In genomic region chr2:27855476-27855875, GRCh38 we compare ENCODE assay signal across 16 cellular contexts. TPM values are rescaled to one million over a fixed set of nuclear protein-coding genes. Genes with fewer than 3 reads are reported as not detected.
DNase-seq lines count a peak whose midpoint lies in the region; ATAC-seq, FAIRE-seq and TF ChIP-seq lines count a peak whose summit lies in the region.
"Had no signal": no experiment of that assay in that cellular context is flagged by ENCODE, and none has a peak within 500 bp of the region (broad histone marks: within the 10 kb centered on the region; RNA-seq: fewer than 3 reads in every experiment).

No MANE protein-coding gene starts in this region.

- POLR2A ChIA-PET in naive thymus-derived CD8-positive, alpha-beta T cell (lab: Charles Lee) = no interaction called here

- H3K27me3 Mint-ChIP-seq in naive thymus-derived CD8-positive, alpha-beta T cell = no peaks in the 10 kb centered on the region

- ATAC-seq in GM19328 (IDR thresholded peaks at IDR 0.05; ENCODE audit: unreplicated experiment) = no peak
- no peak for ATAC-seq in naive thymus-derived CD8-positive, alpha-beta T cell

- in situ Hi-C loops in ACHN (cut with HindIII; ENCODE audit: low pct_ligation_motif_present, low pct_unique_long_range_greater_than_20kb, low sequenced_read_pairs) = no loop called here

- peaks cover 0 to 5% (median 0%) of the 10 kb centered on the region in 4 donors for H3K4me1 Mint-ChIP-seq in naive thymus-derived CD8-positive, alpha-beta T cell

- no peak overlapping the region for H3K27ac Mint-ChIP-seq in naive thymus-derived CD8-positive, alpha-beta T cell
- H3K27ac Mint-ChIP-seq: brain had no signal

- no peak overlapping the region for H3K9ac ChIP-seq in adipocyte (ENCODE audit: low read length)

- no peak for FAIRE-seq in GM12892 (lab: Jason Lieb, UNC)
- FAIRE-seq: GM19239 had no signal

- no peak overlapping the region for H3K4me3 Mint-ChIP-seq in naive thymus-derived CD8-positive, alpha-beta T cell
- H3K4me3 Mint-ChIP-seq: brain had no signal

- no peaks in the 10 kb centered on the region for H3K36me3 ChIP-seq in adipocyte (ENCODE audit: control insufficient read depth, insufficient read depth, low read length, severe bottlenecking)
- H3K36me3 ChIP-seq: esophagus muscularis mucosa, HAP-1, left ventricle myocardium inferior, neutrophil had no signal

- H3K9me3 Mint-ChIP-seq in naive thymus-derived CD8-positive, alpha-beta T cell = peaks cover 0 to 13% (median 5%) of the 10 kb centered on the region in 9 donors

- peaks cover 5% of the 10 kb centered on the region for H3K9me3 ChIP-seq in adipocyte (ENCODE audit: control insufficient read depth, low read length)
- H3K9me3 ChIP-seq: esophagus muscularis mucosa, neutrophil had no signal

- TF ChIP-seq POLR2A in GM12892 (IDR thresholded peaks at IDR 0.05; ENCODE audit: low read depth, low read length) = no peak

- H3K4me1 ChIP-seq in adipocyte (ENCODE audit: control insufficient read depth, insufficient read depth, low read length) = peaks cover 26% of the 10 kb centered on the region
- H3K4me1 ChIP-seq: HAP-1 had no signal

- no peak overlapping the region for H3K4me3 ChIP-seq in adipocyte (ENCODE audit: low read length)
- H3K4me3 ChIP-seq: esophagus muscularis mucosa, HAP-1, left ventricle myocardium inferior had no signal

- H3K36me3 Mint-ChIP-seq in naive thymus-derived CD8-positive, alpha-beta T cell = peaks cover 0 to 18% (median 5%) of the 10 kb centered on the region in 3 donors

- DNase-seq in ACHN = peak; percentile 45
- peak; percentile 50 for DNase-seq in GM03348 (ENCODE audit: low spot score)
- DNase-seq in adipocyte (ENCODE audit: low read depth) = peak; percentile 51
- DNase-seq in glomerular visceral epithelial cell (ENCODE audit: extremely low spot score) = peak; percentile 31
- no peak for DNase-seq in activated gamma-delta T cell (lab: John Stamatoyannopoulos, UW)
- DNase-seq in naive thymus-derived CD8-positive, alpha-beta T cell = no peak
- DNase-seq in GM12892 (ENCODE audit: insufficient read length) = no peak
- DNase-seq: left ventricle myocardium inferior, NCI-H2081 treated with DMSO at 0.1 percent for 48 hours, T-helper 9 cell had no signal

- no peaks in the 10 kb centered on the region for H3K27me3 ChIP-seq in adipocyte (replicated peaks; ENCODE audit: control insufficient read depth, insufficient read depth, low read length)
- H3K27me3 ChIP-seq: esophagus muscularis mucosa, neutrophil had no signal

RNA-seq across cellular contexts. Expression of gene RBKS, which starts 34.7 kb away (rescaled TPM):
- total RNA-seq in naive thymus-derived CD8-positive, alpha-beta T cell = 1 to 10 TPM; 1.5 to 1.8 TPM
- 1 to 10 TPM; 2.4 to 4.8 (median 3.0) TPM for polyA plus RNA-seq in naive thymus-derived CD8-positive, alpha-beta T cell
- 1.4 TPM for polyA plus RNA-seq in GM12892 (2012; ENCODE audit: missing spikeins)

RNA-seq across cellular contexts. Expression of gene BABAM2, which starts 35.1 kb away (rescaled TPM):
- total RNA-seq in naive thymus-derived CD8-positive, alpha-beta T cell = 10 to 100 TPM; 29.6 to 32.2 TPM
- polyA plus RNA-seq in naive thymus-derived CD8-positive, alpha-beta T cell = 10 to 100 TPM; 50.5 to 60.2 (median 56.2) TPM
- polyA plus RNA-seq in GM12892 (2012; ENCODE audit: missing spikeins) = 31.4 TPM

Comparison
In these comparisons a context has a peak if more than half of its experiments do, and no peak if none do; other contexts are left out.
1. DNase-seq: peak in ACHN (single experiment), GM03348 (single experiment), adipocyte (single experiment) and glomerular visceral epithelial cell (single experiment); none in activated gamma-delta T cell (single experiment), naive thymus-derived CD8-positive, alpha-beta T cell (0 of 10) and GM12892 (single experiment).